19 cellular contexts compared by ENCODE assay signal in genomic region chr12:108543642-108544041, GRCh38. TPM values are rescaled to one million over a fixed set of nuclear protein-coding genes. Genes with fewer than 3 reads are reported as not detected.
"Had no signal": no experiment of that assay in that cellular context is flagged by ENCODE, and none has a peak within 500 bp of the region (broad histone marks: within the 10 kb centered on the region; RNA-seq: fewer than 3 reads in every experiment).

No MANE protein-coding gene starts in this region.

- H3K9me3 ChIP-seq: suprapubic skin, transverse colon, uterus had no signal

- H3K27me3 ChIP-seq: suprapubic skin, transverse colon, uterus had no signal

- H3K9me3 Mint-ChIP-seq: activated T-helper 1 cell treated with anti-CD3 and anti-CD28 coated beads, Interleukin-12 subunit alpha, Interleukin-12 subunit beta, Interleukin-2, Interleukin-4 antibody, amounts not matched to agents 30 ng/mL and 10 ng/mL and 1 ng/mL, durations not matched to agents 14 hours and 24 hours and 36 hours; dendritic cell treated with granulocyte-macrophage colony-stimulating factor and Interleukin-4, amounts not matched to agents 40 ng/mL and 50 ng/mL, for 4 days; immature natural killer cell; memory B cell; stimulated activated naive CD8-positive, alpha-beta T cell treated with anti-CD3 and anti-CD28 coated beads, Interleukin-15, amount 100 ng/mL, for 72 hours had no signal

- H3K4me3 ChIP-seq: suprapubic skin, transverse colon, uterus had no signal

- DNase-seq: activated CD4-positive, alpha-beta T cell treated with anti-CD3 and anti-CD28 coated beads, Interleukin-2, amount 50 U/mL, for 1 hour; effector CD8-positive, alpha-beta T cell; immature natural killer cell; occipital lobe; retina; stimulated activated CD4-positive, alpha-beta T cell treated with anti-CD3 and anti-CD28 coated beads, Interleukin-12 subunit alpha, Interleukin-12 subunit beta, amount 100 ng/mL, for 4 hours; stimulated activated CD4-positive, alpha-beta T cell treated with anti-CD3 and anti-CD28 coated beads, Interleukin-1b, Interleukin-23, amount 100 ng/mL, for 48 hours; stimulated activated CD8-positive, alpha-beta memory T cell treated with anti-CD3 and anti-CD28 coated beads, Interleukin-4, amount 100 ng/mL, for 48 hours; stimulated activated naive CD8-positive, alpha-beta T cell treated with anti-CD3 and anti-CD28 coated beads, Interleukin-15, amount 100 ng/mL, for 72 hours; T1000; transverse colon; uterus had no signal

- H3K4me1 ChIP-seq: suprapubic skin, transverse colon, uterus had no signal

- H3K27me3 Mint-ChIP-seq: activated naive CD8-positive, alpha-beta T cell; dendritic cell treated with granulocyte-macrophage colony-stimulating factor and Interleukin-4, amounts not matched to agents 40 ng/mL and 50 ng/mL, for 4 days; memory B cell; stimulated activated naive CD8-positive, alpha-beta T cell treated with anti-CD3 and anti-CD28 coated beads, Interleukin-15, amount 100 ng/mL, for 72 hours had no signal

- H3K4me3 Mint-ChIP-seq: activated naive CD8-positive, alpha-beta T cell; activated T-helper 1 cell treated with anti-CD3 and anti-CD28 coated beads, Interleukin-12 subunit alpha, Interleukin-12 subunit beta, Interleukin-2, Interleukin-4 antibody, amounts not matched to agents 30 ng/mL and 10 ng/mL and 1 ng/mL, durations not matched to agents 14 hours and 24 hours and 36 hours; dendritic cell treated with granulocyte-macrophage colony-stimulating factor and Interleukin-4, amounts not matched to agents 40 ng/mL and 50 ng/mL, for 4 days; immature natural killer cell; memory B cell; stimulated activated naive CD8-positive, alpha-beta T cell treated with anti-CD3 and anti-CD28 coated beads, Interleukin-15, amount 100 ng/mL, for 72 hours had no signal

- H3K36me3 ChIP-seq: uterus had no signal

- H3K27ac Mint-ChIP-seq: activated naive CD8-positive, alpha-beta T cell; activated T-helper 1 cell treated with anti-CD3 and anti-CD28 coated beads, Interleukin-12 subunit alpha, Interleukin-12 subunit beta, Interleukin-2, Interleukin-4 antibody, amounts not matched to agents 30 ng/mL and 10 ng/mL and 1 ng/mL, durations not matched to agents 14 hours and 24 hours and 36 hours; dendritic cell treated with granulocyte-macrophage colony-stimulating factor and Interleukin-4, amounts not matched to agents 40 ng/mL and 50 ng/mL, for 4 days; stimulated activated naive CD8-positive, alpha-beta T cell treated with anti-CD3 and anti-CD28 coated beads, Interleukin-15, amount 100 ng/mL, for 72 hours had no signal

- H3K27ac ChIP-seq: suprapubic skin, transverse colon, uterus had no signal

RNA-seq across cellular contexts. Expression of gene TMEM119, which starts 54.2 kb away (rescaled TPM):
- total RNA-seq: activated CD8-positive, alpha-beta memory T cell treated with anti-CD3 and anti-CD28 coated beads for 36 hours; activated T-helper 1 cell treated with anti-CD3 and anti-CD28 coated beads, Interleukin-12 subunit alpha, Interleukin-12 subunit beta, Interleukin-2, Interleukin-4 antibody, amounts not matched to agents 30 ng/mL and 10 ng/mL and 1 ng/mL, durations not matched to agents 14 hours and 24 hours and 36 hours had no signal
- polyA plus RNA-seq: neural cell had no signal
